In genomic region chr4:77465271-77465670, GRCh38 we compare ENCODE assay signal across 8 cellular contexts.
DNase-seq lines count a peak whose midpoint lies in the region; ATAC-seq lines count a peak whose summit lies in the region.

No MANE protein-coding gene starts in this region.

- H3K27me3 Mint-ChIP-seq in activated T-helper 2 cell treated with anti-CD3 and anti-CD28 coated beads, Interferon-gamma antibody, Interleukin-2, Interleukin-4, amounts not matched to agents 10 μg/mL and 5 μg/mL and 100 μg/mL, durations not matched to agents 14 hours and 24 hours and 36 hours (ENCODE audit: low read depth), result peaks cover 16% of the 10 kb centered on the region

- ATAC-seq in HG03097 (IDR thresholded peaks at IDR 0.05; ENCODE audit: low FRiP score, unreplicated experiment), result no peak

- peak; percentile 5 for DNase-seq in stimulated activated CD4-positive, alpha-beta T cell treated with anti-CD3 and anti-CD28 coated beads, Interleukin-12 subunit alpha, Interleukin-12 subunit beta, amount 100 ng/mL, for 4 hours
- no peak for DNase-seq in stimulated activated CD4-positive, alpha-beta T cell treated with anti-CD3 and anti-CD28 coated beads, Interleukin-4, amount 100 ng/mL, for 1 hour
- DNase-seq in SW480 (ENCODE audit: low spot score) (peak; percentile 14), kidney tubule cell (ENCODE audit: low spot score) (peak; percentile 43), KG1 (lab: John Stamatoyannopoulos, UW) (no peak), midbrain (lab: John Stamatoyannopoulos, UW) (no peak)
- DNase-seq in activated T-helper 2 cell treated with anti-CD3 and anti-CD28 coated beads, Interferon-gamma antibody, Interleukin-2, Interleukin-4, amounts not matched to agents 10 μg/mL and 5 μg/mL and 100 μg/mL, durations not matched to agents 14 hours and 24 hours and 36 hours (ENCODE audit: low spot score), result no peak

- no peaks in the 10 kb centered on the region for H3K36me3 Mint-ChIP-seq in activated T-helper 2 cell treated with anti-CD3 and anti-CD28 coated beads, Interferon-gamma antibody, Interleukin-2, Interleukin-4, amounts not matched to agents 10 μg/mL and 5 μg/mL and 100 μg/mL, durations not matched to agents 14 hours and 24 hours and 36 hours (ENCODE audit: low read depth)

- H3K9me3 Mint-ChIP-seq in activated T-helper 2 cell treated with anti-CD3 and anti-CD28 coated beads, Interferon-gamma antibody, Interleukin-2, Interleukin-4, amounts not matched to agents 10 μg/mL and 5 μg/mL and 100 μg/mL, durations not matched to agents 14 hours and 24 hours and 36 hours, result peaks cover 3% of the 10 kb centered on the region

- intact Hi-C loops in activated T-helper 2 cell treated with anti-CD3 and anti-CD28 coated beads, Interferon-gamma antibody, Interleukin-2, Interleukin-4, amounts not matched to agents 10 μg/mL and 5 μg/mL and 100 μg/mL, durations not matched to agents 14 hours and 24 hours and 36 hours (cut with micrococcal nuclease), result loop anchor here (1.0 to 5.0 kb wide), 3 partner anchors 72 to 153 kb away; no protein-coding TSS in a partner anchor

- H3K4me3 Mint-ChIP-seq in activated T-helper 2 cell treated with anti-CD3 and anti-CD28 coated beads, Interferon-gamma antibody, Interleukin-2, Interleukin-4, amounts not matched to agents 10 μg/mL and 5 μg/mL and 100 μg/mL, durations not matched to agents 14 hours and 24 hours and 36 hours (ENCODE audit: low read depth), result no peak overlapping the region

- peaks cover 8% of the 10 kb centered on the region for H3K4me1 Mint-ChIP-seq in activated T-helper 2 cell treated with anti-CD3 and anti-CD28 coated beads, Interferon-gamma antibody, Interleukin-2, Interleukin-4, amounts not matched to agents 10 μg/mL and 5 μg/mL and 100 μg/mL, durations not matched to agents 14 hours and 24 hours and 36 hours (ENCODE audit: low read depth)

- no peak overlapping the region for H3K27ac Mint-ChIP-seq in activated T-helper 2 cell treated with anti-CD3 and anti-CD28 coated beads, Interferon-gamma antibody, Interleukin-2, Interleukin-4, amounts not matched to agents 10 μg/mL and 5 μg/mL and 100 μg/mL, durations not matched to agents 14 hours and 24 hours and 36 hours

Comparison
In these comparisons a context has a peak if more than half of its experiments do, and no peak if none do; other contexts are left out.
1. DNase-seq: peak in stimulated activated CD4-positive, alpha-beta T cell treated with anti-CD3 and anti-CD28 coated beads, Interleukin-12 subunit alpha, Interleukin-12 subunit beta, amount 100 ng/mL, for 4 hours (single experiment), SW480 (single experiment) and kidney tubule cell (single experiment); none in stimulated activated CD4-positive, alpha-beta T cell treated with anti-CD3 and anti-CD28 coated beads, Interleukin-4, amount 100 ng/mL, for 1 hour (single experiment), KG1 (single experiment), activated T-helper 2 cell treated with anti-CD3 and anti-CD28 coated beads, Interferon-gamma antibody, Interleukin-2, Interleukin-4, amounts not matched to agents 10 μg/mL and 5 μg/mL and 100 μg/mL, durations not matched to agents 14 hours and 24 hours and 36 hours (single experiment) and midbrain (single experiment).